ENCODE assay signal across 8 cellular contexts in the genomic region with DNA sequence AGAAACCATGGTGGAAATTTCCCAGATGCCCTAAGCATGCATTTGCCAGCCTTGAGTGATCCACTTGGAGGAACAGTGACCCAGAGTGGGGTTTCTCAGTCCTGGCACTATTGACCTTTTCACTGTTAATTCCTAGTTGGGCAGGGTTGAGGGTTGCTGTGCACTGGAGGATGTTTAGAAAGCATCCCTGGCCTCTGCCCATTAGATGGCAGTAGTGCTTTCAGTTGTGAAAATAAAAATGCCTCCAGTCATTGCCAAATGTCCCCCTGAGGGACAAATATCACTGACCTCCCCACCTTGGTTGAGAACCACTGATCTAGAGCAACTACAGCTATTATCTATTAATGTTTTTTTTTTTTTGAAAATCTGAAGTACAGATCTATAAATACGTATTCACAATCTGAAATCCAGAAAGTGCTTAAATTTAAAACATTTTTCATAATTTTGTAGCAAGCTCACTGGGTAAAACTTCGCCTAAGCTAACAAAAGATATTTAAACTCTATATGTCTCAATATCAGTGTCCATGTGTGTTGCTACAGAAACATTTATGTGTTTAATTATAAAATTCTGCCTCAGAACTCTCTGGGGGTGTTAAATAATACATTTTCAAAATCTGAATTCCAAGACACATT. TPM values are rescaled to one million over a fixed set of nuclear protein-coding genes. Genes with fewer than 3 reads are reported as not detected.
A peak's percentile ranks its signal among the peaks of the same experiment; 100 is the strongest.
DNase-seq lines count a peak whose midpoint lies in the region; ATAC-seq, FAIRE-seq and TF ChIP-seq lines count a peak whose summit lies in the region.

No MANE protein-coding gene starts in this region.

- no peak overlapping the region for H3K9ac ChIP-seq in kidney (ENCODE audit: low read length in 2 of 2)

- peak; percentile 41 for DNase-seq in NCI-H2227 (lab: John Stamatoyannopoulos, UW; ENCODE audit: unreplicated experiment)
- DNase-seq in NCI-H2227 treated with DMSO at 0.1 percent for 48 hours (lab: John Stamatoyannopoulos, UW), result no peak
- DNase-seq in MG63, result peak; percentile 8
- peak in 5 of 7 donors; percentile 29 to 42 (median 40) for DNase-seq in adrenal gland
- DNase-seq in kidney, result no peak
- DNase-seq in stimulated activated CD4-positive, alpha-beta T cell treated with anti-CD3 and anti-CD28 coated beads, Interleukin-15, amount 100 ng/mL, for 24 hours, result no peak
- DNase-seq in omental fat pad (ENCODE audit: low spot score), result no peak

- intact Hi-C loops in adrenal gland (cut with DNase I), result no loop called here
- intact Hi-C loops in kidney (cut with DNase I), result no loop called here

- no peak for TF ChIP-seq POLR2A in adrenal gland (IDR thresholded peaks at IDR 0.05)

- ATAC-seq in omental fat pad (ENCODE audit: low FRiP score), result no peak
- ATAC-seq in HG02981 (IDR thresholded peaks at IDR 0.05; ENCODE audit: unreplicated experiment), result no peak

- H3K27ac ChIP-seq in adrenal gland (no peak overlapping the region), kidney (ENCODE audit: low read depth in 2 of 2, low read length in 2 of 2) (no peak overlapping the region)

- no peak for FAIRE-seq in kidney (lab: Jason Lieb, UNC)

- peaks cover 5% of the 10 kb centered on the region for H3K36me3 ChIP-seq in MG63
- no peaks in the 10 kb centered on the region for H3K36me3 ChIP-seq in adrenal gland (replicated peaks in 1 of 2)
- H3K36me3 ChIP-seq in kidney (ENCODE audit: control insufficient read depth in 1 of 2, insufficient read depth in 2 of 2, low read length in 2 of 2), result peaks cover 0 to 6% of the 10 kb centered on the region in 2 donors

- TF ChIP-seq CTCF in adrenal gland (IDR thresholded peaks at IDR 0.05), result peak; percentile 32 to 67 (median 58)
- peak; percentile 37 for TF ChIP-seq CTCF in kidney (IDR thresholded peaks at IDR 0.05; ENCODE audit: borderline replicate concordance, extremely low read depth, insufficient read depth)
- TF ChIP-seq CTCF in omental fat pad (IDR thresholded peaks at IDR 0.05), result no peak

- no peaks in the 10 kb centered on the region for H3K27me3 ChIP-seq in MG63
- no peaks in the 10 kb centered on the region for H3K27me3 ChIP-seq in adrenal gland

- H3K4me3 ChIP-seq in MG63, result no peak overlapping the region
- H3K4me3 ChIP-seq in adrenal gland, result no peak overlapping the region
- H3K4me3 ChIP-seq in kidney (ENCODE audit: low read length in 2 of 2), result no peak overlapping the region

- WGBS in adrenal gland, 4 donors, result 65 to 78% (median 73%) methylated on average over 2 of the region's 2 CpGs

- H3K9me3 ChIP-seq in MG63, result no peaks in the 10 kb centered on the region
- no peaks in the 10 kb centered on the region for H3K9me3 ChIP-seq in adrenal gland (replicated peaks in 1 of 3)
- no peaks in the 10 kb centered on the region for H3K9me3 ChIP-seq in kidney (ENCODE audit: control insufficient read depth in 1 of 2, low read length in 2 of 2)

- H3K4me1 ChIP-seq in adrenal gland (replicated peaks in 1 of 2) (no peaks in the 10 kb centered on the region), kidney (ENCODE audit: control insufficient read depth in 1 of 2, insufficient read depth in 1 of 2, low read depth in 1 of 2, low read length in 2 of 2) (no peaks in the 10 kb centered on the region)

RNA-seq across cellular contexts. Expression of gene F3, which starts 27.3 kb away (rescaled TPM):
- total RNA-seq in MG63 (2014; rRNA removed; shearing (Covaris generic); ENCODE audit: low replicate concordance), result 0.40 TPM in 1 of 2 replicates, not detected in the other
- total RNA-seq in adrenal gland (10 to 100 TPM; 11.8 to 38.9 (median 21.5) TPM), kidney (8.8 TPM), omental fat pad (100 to 1,000 TPM in 3 of 4 donors, 10 to 100 TPM in 1; 91.0 to 244 (median 186) TPM)
- polyA plus RNA-seq in adrenal gland (10 to 100 TPM; 26.0 to 50.9 (median 34.3) TPM), kidney (ENCODE audit: insufficient read depth, low read depth, low replicate concordance) (19.0 TPM)

Comparison
In these comparisons a context has a peak if more than half of its experiments do, and no peak if none do; other contexts are left out.
1. DNase-seq: peak in NCI-H2227 (single experiment), MG63 (single experiment) and adrenal gland (5 of 7); none in NCI-H2227 treated with DMSO at 0.1 percent for 48 hours (single experiment), kidney (single experiment), stimulated activated CD4-positive, alpha-beta T cell treated with anti-CD3 and anti-CD28 coated beads, Interleukin-15, amount 100 ng/mL, for 24 hours (single experiment) and omental fat pad (single experiment).
2. CTCF ChIP-seq: peak in adrenal gland (6 of 6) and kidney (single experiment); none in omental fat pad (0 of 3).